In the genomic region with DNA sequence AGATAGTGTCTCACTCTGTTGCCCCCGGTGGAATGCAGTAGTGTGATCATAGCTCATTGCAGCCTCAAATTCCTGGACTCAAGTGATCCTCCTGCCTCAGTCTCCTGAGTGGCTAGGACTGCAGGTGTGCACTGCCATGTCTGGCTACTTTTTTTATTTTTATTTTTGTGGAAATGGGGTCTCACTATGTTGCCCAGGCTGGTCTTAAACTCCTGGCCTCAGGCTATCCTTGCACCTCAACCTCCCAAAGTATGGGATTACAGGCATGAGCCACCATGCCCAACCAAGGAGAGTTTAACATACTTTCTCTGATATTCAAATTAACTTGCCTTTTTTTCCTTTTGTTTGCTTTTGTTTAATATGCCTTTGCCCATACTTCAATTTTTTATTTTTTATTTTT, we compare ENCODE assay signal across 11 cellular contexts. TPM values are rescaled to one million over a fixed set of nuclear protein-coding genes. Genes with fewer than 3 reads are reported as not detected.
"Had no signal": no experiment of that assay in that cellular context is flagged by ENCODE, and none has a peak within 500 bp of the region (broad histone marks: within the 10 kb centered on the region; RNA-seq: fewer than 3 reads in every experiment).

No MANE protein-coding gene starts in this region.

- FAIRE-seq: H1, H54, HTR-8/SVneo had no signal

- H3K9me3 Mint-ChIP-seq: HFFc6 had no signal

- H3K9ac ChIP-seq: GM23248, KMS-11 had no signal

- H2AFZ ChIP-seq: GM23248 had no signal

- DNase-seq: GM23248, H9, HCEC 1CT, HFFc6, IMR-90, KBM-7 had no signal

- H3K4me2 ChIP-seq: KMS-11 had no signal

- H3K27ac Mint-ChIP-seq: H9, HFFc6 had no signal

- H3K4me3 ChIP-seq: GM23248 had no signal

- H3K4me3 Mint-ChIP-seq: H9, HFFc6 had no signal

- H3K27ac ChIP-seq: GM23248, KMS-11 had no signal

RNA-seq across cellular contexts. Expression of a gene that starts 13.6 kb away (rescaled TPM):
- total RNA-seq: GM23248, HFFc6, HT-29, IMR-90 had no signal
- polyA plus RNA-seq: GM23248, IMR-90 had no signal
